Comparison of ENCODE assay signal across 8 cellular contexts in the genomic region with DNA sequence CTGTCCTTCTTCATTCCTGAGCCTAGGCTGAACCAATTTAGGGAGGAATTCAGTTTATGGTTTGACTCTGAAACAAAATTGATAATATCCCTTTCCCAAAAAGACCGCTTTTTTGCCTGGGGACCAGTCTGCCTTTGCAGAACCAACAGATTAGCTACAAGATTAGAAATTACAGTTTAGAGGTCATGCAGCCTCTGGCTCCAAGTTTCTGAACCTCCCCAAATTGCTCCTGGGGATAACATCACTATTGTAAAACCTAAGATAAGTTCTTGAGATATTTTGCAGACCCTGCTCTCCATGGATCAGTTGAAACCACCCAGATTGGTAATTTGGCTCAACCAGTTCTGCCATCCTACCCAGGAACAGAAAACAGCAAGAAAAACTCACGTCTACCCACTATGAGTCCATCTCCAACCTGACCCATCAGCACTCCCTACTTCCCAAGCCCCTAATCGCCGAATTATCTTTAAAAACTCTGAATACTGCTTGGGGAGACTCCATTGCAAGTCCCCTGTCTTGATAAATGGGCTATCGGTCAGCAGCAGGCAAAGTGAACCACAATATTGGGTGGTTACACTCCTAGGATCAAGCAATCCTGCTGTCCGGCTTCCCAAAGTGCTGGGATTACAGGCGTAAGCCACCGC. TPM values are rescaled to one million over a fixed set of nuclear protein-coding genes. Genes with fewer than 3 reads are reported as not detected.
DNase-seq lines count a peak whose midpoint lies in the region; ATAC-seq and TF ChIP-seq lines count a peak whose summit lies in the region.

No MANE protein-coding gene starts in this region.

- no peaks in the 10 kb centered on the region for H3K27me3 ChIP-seq in RWPE2 (ENCODE audit: insufficient read depth, poor library complexity, severe bottlenecking)
- no peaks in the 10 kb centered on the region for H3K27me3 ChIP-seq in rectal smooth muscle tissue (ENCODE audit: control insufficient read depth, insufficient read depth, low read length)

- H3K27ac ChIP-seq in RWPE2 (ENCODE audit: poor library complexity, severe bottlenecking) (peak overlapping the region; percentile 77), rectal smooth muscle tissue (ENCODE audit: low read depth, low read length) (peak overlapping the region; percentile 71)

- DNase-seq in RWPE2 (ENCODE audit: low spot score), result no peak
- no peak for DNase-seq in fibroblast of villous mesenchyme (ENCODE audit: low read depth)
- DNase-seq in iPS-NIHi7 (ENCODE audit: extremely low spot score), result no peak
- no peak for DNase-seq in stimulated activated CD4-positive, alpha-beta T cell treated with anti-CD3 and anti-CD28 coated beads, Interleukin-2, amount 100 ng/mL, for 48 hours
- DNase-seq in NCI-H146 (lab: John Stamatoyannopoulos, UW), result no peak

- peak overlapping the region; percentile 52 for H3K4me3 ChIP-seq in RWPE2 (ENCODE audit: severe bottlenecking)
- H3K4me3 ChIP-seq in fibroblast of villous mesenchyme (ENCODE audit: low read depth, low read length), result peak overlapping the region; percentile 88
- peak overlapping the region; percentile 85 for H3K4me3 ChIP-seq in rectal smooth muscle tissue (ENCODE audit: low read length)

- TF ChIP-seq CTCF in RWPE2 (IDR thresholded peaks at IDR 0.05; ENCODE audit: poor library complexity, severe bottlenecking), result no peak
- TF ChIP-seq CTCF in fibroblast of villous mesenchyme (IDR thresholded peaks at IDR 0.05; ENCODE audit: insufficient read depth, low read depth, low read length), result no peak

- H3K4me1 ChIP-seq in RWPE2 (ENCODE audit: insufficient read depth, poor library complexity, severe bottlenecking) (peaks cover 17% of the 10 kb centered on the region), rectal smooth muscle tissue (ENCODE audit: control insufficient read depth, insufficient read depth, low read length) (peaks cover 19% of the 10 kb centered on the region)

- peak; percentile 16 for ATAC-seq in GM18861 (IDR thresholded peaks at IDR 0.05; ENCODE audit: unreplicated experiment)
- ATAC-seq in HG02642 (IDR thresholded peaks at IDR 0.05; ENCODE audit: poor library complexity, unreplicated experiment), result peak; percentile 15
- ATAC-seq in RWPE2 (ENCODE audit: low read depth), result peak; percentile 44

- H3K9me3 ChIP-seq in RWPE2 (ENCODE audit: severe bottlenecking), result no peaks in the 10 kb centered on the region

- peaks cover 39% of the 10 kb centered on the region for H3K36me3 ChIP-seq in RWPE2 (ENCODE audit: low read depth)
- no peaks in the 10 kb centered on the region for H3K36me3 ChIP-seq in rectal smooth muscle tissue (ENCODE audit: control insufficient read depth, insufficient read depth, low read length)

- peak overlapping the region; percentile 28 for H3K9ac ChIP-seq in rectal smooth muscle tissue (ENCODE audit: low read length)

RNA-seq across cellular contexts. Expression of gene RABGGTB, which starts 0.6 kb away (rescaled TPM):
- 83.8 and 91.5 TPM in 2 replicates for total RNA-seq in fibroblast of villous mesenchyme

RNA-seq across cellular contexts. Expression of gene MSH4, which starts 11.2 kb away (rescaled TPM):
- under 0.01 and 0.43 TPM in 2 replicates for total RNA-seq in fibroblast of villous mesenchyme
